In the genomic region with DNA sequence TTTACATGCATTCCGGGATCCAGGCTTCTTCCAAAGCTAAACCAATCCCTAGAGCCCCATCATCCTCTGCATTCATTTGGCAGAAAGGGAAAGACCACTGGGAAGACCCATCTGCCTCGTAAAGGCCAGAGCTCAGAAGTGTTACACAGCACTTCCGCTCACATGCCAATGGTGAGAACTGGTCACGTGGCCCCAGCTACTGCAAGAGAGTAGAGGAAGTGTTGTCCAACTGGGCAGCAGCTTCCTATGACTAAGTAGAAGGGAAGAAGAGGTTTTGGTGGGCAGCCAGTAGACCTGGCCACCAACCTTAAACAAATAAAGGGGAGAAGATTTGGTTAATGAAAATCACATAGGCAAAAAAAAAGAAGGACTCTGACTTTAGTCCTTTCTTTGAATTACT, we compare ENCODE assay signal across 20 cellular contexts.
DNase-seq lines count a peak whose midpoint lies in the region; ATAC-seq and TF ChIP-seq lines count a peak whose summit lies in the region.
"Had no signal": no experiment of that assay in that cellular context is flagged by ENCODE, and none has a peak within 500 bp of the region (broad histone marks: within the 10 kb centered on the region; RNA-seq: fewer than 3 reads in every experiment).

No MANE protein-coding gene starts in this region.

- no peak overlapping the region for H3K9ac ChIP-seq in PC-3 (ENCODE audit: low read length)
- H3K9ac ChIP-seq: GM23248 had no signal

- DNase-seq in HT1080 (ENCODE audit: low read depth): peak; percentile 95
- DNase-seq in PC-3: peak; percentile 43
- peak; percentile 4 for DNase-seq in astrocyte of the cerebellum (ENCODE audit: low read depth)
- no peak for DNase-seq in KBM-7
- no peak for DNase-seq in activated CD4-positive, alpha-beta T cell treated with anti-CD3 and anti-CD28 coated beads, Interleukin-2, amount 50 U/mL, for 1 hour
- no peak for DNase-seq in type B pancreatic cell (ENCODE audit: extremely low spot score, unreplicated experiment)
- DNase-seq: BE2C; Calu3; CD4-positive, alpha-beta memory T cell; DMS53; GM23248; NCI-H1092 treated with DMSO at 0.1 percent for 48 hours; NCI-H2081 treated with DMSO at 0.1 percent for 48 hours; NCI-H510A treated with DMSO at 0.1 percent for 48 hours; NCI-H82 had no signal

- ATAC-seq in PC-3 (no peak; the same call in 1 of the 2 replicates), HG03354 (IDR thresholded peaks at IDR 0.05; ENCODE audit: poor library complexity, severe bottlenecking, unreplicated experiment) (no peak)
- ATAC-seq: Right ventricle myocardium inferior had no signal

- no peaks in the 10 kb centered on the region for H3K36me3 Mint-ChIP-seq in type B pancreatic cell
- H3K36me3 Mint-ChIP-seq: CD4-positive, alpha-beta memory T cell; IgD-negative memory B cell had no signal

- no peak overlapping the region for H3K4me3 Mint-ChIP-seq in type B pancreatic cell
- H3K4me3 Mint-ChIP-seq: CD4-positive, alpha-beta memory T cell; IgD-negative memory B cell; T-helper 1 cell treated with Interleukin-12 subunit alpha and Interleukin-12 subunit beta and Interleukin-4 antibody, amounts not matched to agents 30 μg/mL and 1 μg/mL, for 36 hours had no signal

- no TSS peak for BruUV-seq in PC-3 (replicated peaks; lab: Mats Ljungman, UMichigan)

- CTCF ChIA-PET in PC-3 (lab: Charles Lee): no interaction called here

- POLR2A ChIA-PET in PC-3 (lab: Charles Lee; ENCODE audit: unreplicated experiment): no interaction called here

- H3K4me1 Mint-ChIP-seq in type B pancreatic cell (ENCODE audit: unreplicated experiment): no peaks in the 10 kb centered on the region
- H3K4me1 Mint-ChIP-seq: CD4-positive, alpha-beta memory T cell; IgD-negative memory B cell had no signal

- H3K4me1 ChIP-seq in PC-3 (ENCODE audit: insufficient read depth, low read length): peaks cover 29% of the 10 kb centered on the region
- H3K4me1 ChIP-seq: BE2C had no signal

- H3K9me2 ChIP-seq in PC-3 (replicated peaks; ENCODE audit: low read length): no peaks in the 10 kb centered on the region

- intact Hi-C loops in PC-3 (cut with micrococcal nuclease): no loop called here

- H4K20me1 ChIP-seq in PC-3 (ENCODE audit: low read length): no peaks in the 10 kb centered on the region

- peaks cover 21% of the 10 kb centered on the region for H3K27me3 Mint-ChIP-seq in type B pancreatic cell

- no peaks in the 10 kb centered on the region for H3K79me2 ChIP-seq in PC-3 (ENCODE audit: low read length)

- H3F3A ChIP-seq in PC-3 (ENCODE audit: low read length, unreplicated experiment): no peaks in the 10 kb centered on the region

- no peak overlapping the region for H3K27ac ChIP-seq in PC-3 (ENCODE audit: low read length)
- H3K27ac ChIP-seq: GM23248, SK-N-MC had no signal

- no peak overlapping the region for H3K27ac Mint-ChIP-seq in type B pancreatic cell
- H3K27ac Mint-ChIP-seq: CD4-positive, alpha-beta memory T cell; IgD-negative memory B cell; T-helper 1 cell treated with Interleukin-12 subunit alpha and Interleukin-12 subunit beta and Interleukin-4 antibody, amounts not matched to agents 30 μg/mL and 1 μg/mL, for 36 hours had no signal

- H3K27me3 ChIP-seq in PC-3 (ENCODE audit: low read length): no peaks in the 10 kb centered on the region
- H3K27me3 ChIP-seq: BE2C had no signal

- H3K4me2 ChIP-seq in PC-3 (ENCODE audit: low read length): no peak overlapping the region

- no peaks in the 10 kb centered on the region for H3K9me3 Mint-ChIP-seq in type B pancreatic cell
- H3K9me3 Mint-ChIP-seq: IgD-negative memory B cell; T-helper 1 cell treated with Interleukin-12 subunit alpha and Interleukin-12 subunit beta and Interleukin-4 antibody, amounts not matched to agents 30 μg/mL and 1 μg/mL, for 36 hours had no signal

- H3K4me3 ChIP-seq in PC-3 (ENCODE audit: low read length) (no peak overlapping the region), astrocyte of the cerebellum (ENCODE audit: low read depth, low read length) (no peak overlapping the region)
- H3K4me3 ChIP-seq: GM23248, SK-N-MC had no signal

- H2AFZ ChIP-seq in PC-3 (ENCODE audit: low read length): no peak overlapping the region
- H2AFZ ChIP-seq: GM23248 had no signal

- H3K9me3 ChIP-seq in PC-3 (ENCODE audit: low read length): no peaks in the 10 kb centered on the region
- H3K9me3 ChIP-seq: BE2C had no signal

- no peaks in the 10 kb centered on the region for H3K36me3 ChIP-seq in PC-3 (ENCODE audit: low read depth, low read length)
- H3K36me3 ChIP-seq: BE2C had no signal

- TF ChIP-seq CTCF in PC-3 (conservative IDR thresholded peaks at IDR 0.05; ENCODE audit: low read depth, low read length) (no peak), astrocyte of the cerebellum (IDR thresholded peaks at IDR 0.05; ENCODE audit: low read depth, low read length, missing control alignments) (no peak), type B pancreatic cell (conservative IDR thresholded peaks at IDR 0.05) (no peak)

- in situ Hi-C loops in astrocyte of the cerebellum (cut with HindIII; ENCODE audit: low sequenced_read_pairs): no loop called here
- in situ Hi-C loops in KBM-7 (cut with MboI; ENCODE audit: low pct_unique_long_range_greater_than_20kb, low sequenced_read_pairs): no loop called here

Comparison
In these comparisons a context has a peak if more than half of its experiments do, and no peak if none do; other contexts are left out.
1. DNase-seq: peak in HT1080 (single experiment), PC-3 (single experiment) and astrocyte of the cerebellum (single experiment); none in KBM-7 (single experiment), activated CD4-positive, alpha-beta T cell treated with anti-CD3 and anti-CD28 coated beads, Interleukin-2, amount 50 U/mL, for 1 hour (single experiment) and type B pancreatic cell (single experiment).